ENCODE assay signal across 9 cellular contexts in the genomic region with DNA sequence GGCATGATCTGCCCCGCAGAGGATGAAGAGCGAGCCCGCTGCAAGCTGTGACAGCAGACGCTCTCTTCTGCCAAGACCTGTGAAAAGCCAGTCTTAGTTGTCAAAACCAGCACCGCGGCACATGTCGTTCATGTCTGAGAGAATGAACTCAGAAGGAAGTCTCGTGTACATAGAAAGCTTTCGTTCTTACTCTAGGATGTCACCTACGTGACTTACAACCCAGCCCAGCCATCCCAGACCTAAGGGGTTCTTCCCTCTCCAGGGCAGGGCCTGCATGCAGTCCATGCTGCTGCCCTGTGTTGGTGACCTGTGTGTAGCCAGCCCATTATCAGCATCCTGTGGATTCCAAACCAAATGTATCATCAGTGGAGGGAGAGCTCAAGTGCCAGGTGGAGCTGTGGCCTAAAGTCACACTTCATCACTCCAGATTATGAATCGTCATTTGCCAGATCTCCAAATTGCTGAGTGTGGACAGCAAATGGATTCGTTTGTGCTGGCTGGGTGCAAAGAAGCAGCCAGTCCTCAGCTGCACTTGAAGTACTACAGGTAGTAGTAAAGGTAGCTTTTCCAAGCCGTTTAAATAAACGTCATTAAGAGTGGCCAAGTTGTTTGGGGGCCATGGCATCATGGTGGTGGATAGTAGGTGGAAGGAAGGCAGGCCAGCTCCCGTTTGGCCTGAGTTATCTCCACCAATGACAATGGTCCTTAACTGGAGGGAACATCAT.
A peak's percentile ranks its signal among the peaks of the same experiment; 100 is the strongest.
DNase-seq lines count a peak whose midpoint lies in the region; ATAC-seq and TF ChIP-seq lines count a peak whose summit lies in the region.
"Had no signal": no experiment of that assay in that cellular context is flagged by ENCODE, and none has a peak within 500 bp of the region (broad histone marks: within the 10 kb centered on the region; RNA-seq: fewer than 3 reads in every experiment).

No MANE protein-coding gene starts in this region.

- H3K27me3 ChIP-seq in body of pancreas, result no peaks in the 10 kb centered on the region

- ATAC-seq in GM21529 (IDR thresholded peaks at IDR 0.05; ENCODE audit: unreplicated experiment), result peak; percentile 85
- peak; percentile 45 for ATAC-seq in T-helper 17 cell
- ATAC-seq in effector memory CD8-positive, alpha-beta T cell (replicated peaks), result peak; percentile 74
- ATAC-seq in stimulated activated naive CD8-positive, alpha-beta T cell treated with anti-CD3 and anti-CD28 coated beads, Interleukin-15, amount 100 ng/mL, for 72 hours, result peak; percentile 81
- no peak for ATAC-seq in body of pancreas

- no peak for TF ChIP-seq CTCF in body of pancreas (IDR thresholded peaks at IDR 0.05)

- H3K4me1 Mint-ChIP-seq in T-helper 17 cell, result peaks cover 57% of the 10 kb centered on the region
- peaks cover 51 to 66% of the 10 kb centered on the region in 2 donors for H3K4me1 Mint-ChIP-seq in effector memory CD8-positive, alpha-beta T cell (ENCODE audit: low read depth in 2 of 2)
- H3K4me1 Mint-ChIP-seq in stimulated activated naive CD8-positive, alpha-beta T cell treated with anti-CD3 and anti-CD28 coated beads, Interleukin-15, amount 100 ng/mL, for 72 hours, result peaks cover 87% of the 10 kb centered on the region

- 85 to 89% methylated on average over 15 of the region's 15 CpGs for WGBS in body of pancreas, 2 donors

- TF ChIP-seq POLR2A in body of pancreas (IDR thresholded peaks at IDR 0.05), result no peak

- no peaks in the 10 kb centered on the region for H3K9me3 Mint-ChIP-seq in effector memory CD8-positive, alpha-beta T cell
- no peaks in the 10 kb centered on the region for H3K9me3 Mint-ChIP-seq in stimulated activated naive CD8-positive, alpha-beta T cell treated with anti-CD3 and anti-CD28 coated beads, Interleukin-15, amount 100 ng/mL, for 72 hours

- intact Hi-C loops in body of pancreas (cut with DNase I), result no loop called here

- peak overlapping the region; percentile 85 for H3K4me3 Mint-ChIP-seq in T-helper 17 cell
- H3K4me3 Mint-ChIP-seq in effector memory CD8-positive, alpha-beta T cell, result peak overlapping the region; percentile 62 to 69
- H3K4me3 Mint-ChIP-seq in stimulated activated naive CD8-positive, alpha-beta T cell treated with anti-CD3 and anti-CD28 coated beads, Interleukin-15, amount 100 ng/mL, for 72 hours, result peak overlapping the region; percentile 47 to 64

- no peak overlapping the region for H3K4me3 ChIP-seq in body of pancreas
- H3K4me3 ChIP-seq: lung had no signal

- peak overlapping the region; percentile 98 for H3K27ac Mint-ChIP-seq in T-helper 17 cell
- H3K27ac Mint-ChIP-seq in effector memory CD8-positive, alpha-beta T cell, result peak overlapping the region; percentile 92 to 96
- peak overlapping the region; percentile 64 to 86 for H3K27ac Mint-ChIP-seq in stimulated activated naive CD8-positive, alpha-beta T cell treated with anti-CD3 and anti-CD28 coated beads, Interleukin-15, amount 100 ng/mL, for 72 hours

- H3K36me3 Mint-ChIP-seq in T-helper 17 cell (ENCODE audit: low read depth), result peaks cover 4% of the 10 kb centered on the region
- peaks cover 52% of the 10 kb centered on the region for H3K36me3 Mint-ChIP-seq in effector memory CD8-positive, alpha-beta T cell (ENCODE audit: insufficient read depth)

- no peak overlapping the region for H3K27ac ChIP-seq in body of pancreas

- peaks cover 0 to 4% of the 10 kb centered on the region in 2 donors for H3K36me3 ChIP-seq in body of pancreas (replicated peaks in 1 of 2; ENCODE audit: insufficient read depth in 1 of 2, low read depth in 2 of 2)

- H3K27me3 Mint-ChIP-seq in T-helper 17 cell, result no peaks in the 10 kb centered on the region
- no peaks in the 10 kb centered on the region for H3K27me3 Mint-ChIP-seq in effector memory CD8-positive, alpha-beta T cell
- no peaks in the 10 kb centered on the region for H3K27me3 Mint-ChIP-seq in stimulated activated naive CD8-positive, alpha-beta T cell treated with anti-CD3 and anti-CD28 coated beads, Interleukin-15, amount 100 ng/mL, for 72 hours

- H3K4me1 ChIP-seq in body of pancreas, result no peaks in the 10 kb centered on the region

- H3K9me3 ChIP-seq in T-helper 17 cell (ENCODE audit: control insufficient read depth, low read length, poor library complexity, severe bottlenecking) (no peaks in the 10 kb centered on the region), body of pancreas (no peaks in the 10 kb centered on the region)

- DNase-seq in T-helper 17 cell, result no peak
- DNase-seq in effector memory CD8-positive, alpha-beta T cell, result peak; percentile 58 to 71 (median 60)
- peak; percentile 60 to 77 for DNase-seq in stimulated activated naive CD8-positive, alpha-beta T cell treated with anti-CD3 and anti-CD28 coated beads, Interleukin-15, amount 100 ng/mL, for 72 hours
- DNase-seq in NCI-H2171 treated with DMSO at 0.1 percent for 48 hours (lab: John Stamatoyannopoulos, UW), result no peak
- DNase-seq in body of pancreas, result no peak
- DNase-seq in DMS79 (lab: John Stamatoyannopoulos, UW), result no peak
- DNase-seq: amygdala had no signal

Comparison
In these comparisons a context has a peak if more than half of its experiments do, and no peak if none do; other contexts are left out.
1. DNase-seq: peak in effector memory CD8-positive, alpha-beta T cell (3 of 3) and stimulated activated naive CD8-positive, alpha-beta T cell treated with anti-CD3 and anti-CD28 coated beads, Interleukin-15, amount 100 ng/mL, for 72 hours (2 of 2); none in T-helper 17 cell (0 of 3), NCI-H2171 treated with DMSO at 0.1 percent for 48 hours (single experiment), body of pancreas (0 of 4) and DMS79 (single experiment).
2. Peak in every context shown above with its lines, with median percentiles within 50 percentile points of each other: H3K27ac Mint-ChIP-seq and H3K4me3 Mint-ChIP-seq.